ENCODE assay signal across 20 cellular contexts in the genomic region with DNA sequence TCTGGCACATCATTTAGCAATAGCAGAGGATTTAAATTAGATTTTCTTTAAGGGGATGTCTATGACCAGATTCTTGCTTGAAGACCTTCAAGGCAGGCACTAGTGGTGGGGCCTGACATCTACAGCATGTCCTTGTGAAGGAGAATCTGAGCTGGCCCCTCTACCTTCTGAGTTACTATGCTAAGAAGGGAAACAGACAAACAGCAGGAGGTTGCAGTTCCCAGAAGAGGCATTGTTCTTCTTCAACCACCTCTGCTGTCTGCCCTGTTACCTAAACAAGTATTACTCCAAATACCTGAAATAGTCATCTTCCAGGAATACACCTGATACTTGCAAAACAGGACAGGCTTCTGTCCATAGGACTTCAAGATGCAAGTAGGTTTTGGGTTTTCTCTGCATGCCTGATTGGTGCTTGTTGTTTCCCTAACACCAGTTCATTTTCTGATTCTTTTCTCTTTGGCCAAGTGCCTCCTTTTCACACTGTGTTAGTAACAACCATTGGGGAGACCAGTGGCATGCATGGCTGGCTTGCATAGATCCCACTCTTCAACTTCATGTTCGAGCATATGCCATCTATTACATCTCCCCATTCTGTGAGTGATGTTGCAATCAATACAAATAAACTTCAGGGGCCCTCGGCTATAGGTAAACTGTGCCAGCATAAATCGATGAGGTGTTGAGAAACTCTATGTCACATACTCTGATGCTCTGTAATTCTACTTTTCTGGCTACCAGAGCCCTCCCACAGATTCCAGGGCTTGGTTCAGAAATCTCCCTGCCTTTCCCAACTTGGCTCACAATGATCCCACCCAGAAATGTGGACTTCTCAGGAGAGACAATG.
DNase-seq lines count a peak whose midpoint lies in the region; ATAC-seq and TF ChIP-seq lines count a peak whose summit lies in the region.
"Had no signal": no experiment of that assay in that cellular context is flagged by ENCODE, and none has a peak within 500 bp of the region (broad histone marks: within the 10 kb centered on the region; RNA-seq: fewer than 3 reads in every experiment).

No MANE protein-coding gene starts in this region.

- no peak overlapping the region for H3K4me2 ChIP-seq in GM23338

- H3F3A ChIP-seq in GM23338 (replicated peaks; ENCODE audit: low read depth) = no peaks in the 10 kb centered on the region

- H3K36me3 Mint-ChIP-seq in GM23338 (ENCODE audit: low read depth) (no peaks in the 10 kb centered on the region), WTC11 (no peaks in the 10 kb centered on the region)
- H3K36me3 Mint-ChIP-seq: CD4-positive, CD25-positive, alpha-beta regulatory T cell had no signal

- H3K4me3 Mint-ChIP-seq in GM23338 = no peak overlapping the region
- H3K4me3 Mint-ChIP-seq in WTC11 = no peak overlapping the region
- H3K4me3 Mint-ChIP-seq: CD4-positive, CD25-positive, alpha-beta regulatory T cell had no signal

- H3K9me3 ChIP-seq in right lobe of liver = no peaks in the 10 kb centered on the region
- H3K9me3 ChIP-seq: BE2C, Caco-2, MG63 had no signal

- 0 out of 2 replicates have a peak, but pooled peaks cover 6% of the 10 kb centered on the region for H3K4me1 ChIP-seq in GM23338 (ENCODE audit: insufficient read depth)
- H3K4me1 ChIP-seq in right lobe of liver = peaks cover 0 to 27% (median 8%) of the 10 kb centered on the region in 4 donors
- H3K4me1 ChIP-seq: Caco-2 had no signal

- TF ChIP-seq POLR2A in right lobe of liver (IDR thresholded peaks at IDR 0.05) = no peak

- ATAC-seq in GM23338 = no peak; the same call in 2 of the 3 replicates
- ATAC-seq in WTC11 = peak; percentile 58
- peak; percentile 59 to 85 (median 76) for ATAC-seq in right lobe of liver
- ATAC-seq in GM18511 (IDR thresholded peaks at IDR 0.05; ENCODE audit: unreplicated experiment) = no peak
- ATAC-seq: GM12878 had no signal

- peak; percentile 11 for DNase-seq in GM23338 (ENCODE audit: low spot score)
- no peak for DNase-seq in WTC11 (ENCODE audit: low spot score)
- DNase-seq in fibroblast of gingiva (ENCODE audit: low read depth) = peak; percentile 11
- DNase-seq in right lobe of liver = no peak
- DNase-seq in GM10248 (ENCODE audit: extremely low spot score) = no peak
- DNase-seq in NCI-H187 (lab: John Stamatoyannopoulos, UW) = no peak
- no peak for DNase-seq in T-helper 2 cell
- DNase-seq: BE2C; Caco-2; CD4-positive, CD25-positive, alpha-beta regulatory T cell; GF-D8; MG63; NCI-H1048; NCI-H1436 treated with DMSO at 0.1 percent for 48 hours; NCI-H2029 treated with DMSO at 0.1 percent for 48 hours; NCI-H2171; NCI-H446; Right ventricle myocardium superior had no signal

- H3K27me3 Mint-ChIP-seq in GM23338 (ENCODE audit: insufficient read depth, low read depth, poor library complexity) (no peaks in the 10 kb centered on the region), WTC11 (ENCODE audit: low read depth) (no peaks in the 10 kb centered on the region; the same call in 1 of the 2 replicates)
- H3K27me3 Mint-ChIP-seq: CD4-positive, CD25-positive, alpha-beta regulatory T cell had no signal

- H3K27me3 ChIP-seq in GM23338 (ENCODE audit: insufficient read depth) (no peaks in the 10 kb centered on the region), right lobe of liver (no peaks in the 10 kb centered on the region)
- H3K27me3 ChIP-seq: BE2C, MG63 had no signal

- H3K27ac Mint-ChIP-seq in GM23338 = no peak overlapping the region
- H3K27ac Mint-ChIP-seq in WTC11 = no peak overlapping the region

- POLR2A ChIA-PET in WTC11 (lab: Charles Lee) = no interaction called here
- POLR2A ChIA-PET in GM10248 (lab: Yijun Ruan, JAX) = no interaction called here

- no peaks in the 10 kb centered on the region for H3K36me3 ChIP-seq in GM23338 (ENCODE audit: insufficient read depth)
- no peaks in the 10 kb centered on the region for H3K36me3 ChIP-seq in right lobe of liver
- H3K36me3 ChIP-seq: BE2C, MG63 had no signal

- no peaks in the 10 kb centered on the region for H3K79me2 ChIP-seq in GM23338 (replicated peaks; ENCODE audit: insufficient read depth)

- H3K27ac ChIP-seq in GM23338 (ENCODE audit: low read depth) (no peak overlapping the region), right lobe of liver (peak overlapping the region in 1 of 3 donors; percentile 48)

- H3K4me3 ChIP-seq in GM23338 = no peak overlapping the region
- H3K4me3 ChIP-seq in right lobe of liver = no peak overlapping the region
- H3K4me3 ChIP-seq: GM12878, MG63 had no signal

- no peak overlapping the region for H2AFZ ChIP-seq in GM23338

- TF ChIP-seq CTCF in GM23338 (conservative IDR thresholded peaks at IDR 0.05; ENCODE audit: low read depth in 2 of 2) (no peak), WTC11 (IDR thresholded peaks at IDR 0.05) (no peak), right lobe of liver (IDR thresholded peaks at IDR 0.05) (no peak), GM10248 (IDR thresholded peaks at IDR 0.05; ENCODE audit: control extremely low read depth, extremely low read depth, low read depth, missing control alignments) (no peak)

- H3K4me1 Mint-ChIP-seq in GM23338 (peaks cover 5% of the 10 kb centered on the region), WTC11 (peaks cover 21% of the 10 kb centered on the region)

- CTCF ChIA-PET in WTC11 (lab: Charles Lee) (no interaction called here), GM10248 (lab: Yijun Ruan, JAX) (interaction anchor here (1.5 to 1.9 kb wide), 2 partner anchors 10 to 11 kb away, joined by 3 to 5 read pairs; no protein-coding TSS in a partner anchor)

- 42% methylated on average over 3 of the region's 3 CpGs for WGBS in right lobe of liver (ENCODE audit: insufficient coverage, low coverage, low lambda C conversion rate, missing lambda C conversion rate)

- H4K20me1 ChIP-seq in GM23338 (replicated peaks; ENCODE audit: insufficient read depth) = no peaks in the 10 kb centered on the region

- intact Hi-C loops in right lobe of liver (cut with DNase I) = no loop called here

- peaks cover 11% of the 10 kb centered on the region; the same call in 1 of the 2 replicates for H3K9me2 ChIP-seq in GM23338 (ENCODE audit: insufficient read depth)

- H3K9me3 Mint-ChIP-seq in GM23338 (no peaks in the 10 kb centered on the region; the same call in 2 of the 3 replicates), WTC11 (peaks cover 4% of the 10 kb centered on the region; the same call in 1 of the 2 replicates)

TF ChIP-seq in WTC11, 78 proteins besides CTCF, POLR2A, EP300 and RAD21:
- peak; percentile 27; the same call in 1 of the 2 replicates for TF ChIP-seq ZNF423 (CRISPR knock-in tag; IDR thresholded peaks at IDR 0.05)
- TF ChIP-seq ZNF532 (CRISPR knock-in tag; IDR thresholded peaks at IDR 0.05; ENCODE audit: borderline replicate concordance) = no peak

Comparison
In these comparisons a context has a peak if more than half of its experiments do, and no peak if none do; other contexts are left out.
1. ATAC-seq: peak in WTC11 (single experiment) and right lobe of liver (4 of 4); none in GM23338 (single experiment) and GM18511 (single experiment).
2. DNase-seq: peak in GM23338 (single experiment) and fibroblast of gingiva (single experiment); none in WTC11 (single experiment), right lobe of liver (0 of 3), GM10248 (single experiment), NCI-H187 (0 of 2) and T-helper 2 cell (0 of 5).